Comparison of ENCODE assay signal across 12 cellular contexts in the genomic region with DNA sequence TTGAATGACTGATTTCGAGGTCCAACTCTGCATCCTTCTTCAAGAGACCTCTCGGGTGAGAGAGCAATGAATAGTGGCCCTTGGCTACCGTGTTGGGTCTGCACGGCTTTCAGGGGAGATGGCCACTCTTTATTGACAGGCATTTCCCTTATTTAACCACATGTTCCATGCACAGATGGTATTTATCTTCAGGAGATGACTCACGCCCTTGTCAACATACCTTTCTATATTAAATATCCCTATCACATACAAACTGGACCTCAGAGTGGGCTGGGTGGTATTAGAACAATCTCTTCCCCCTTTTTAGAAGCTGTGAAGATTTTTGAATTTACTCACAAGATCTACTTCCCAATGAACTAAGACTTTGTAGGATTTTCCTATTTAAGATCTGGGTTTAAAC.
DNase-seq lines count a peak whose midpoint lies in the region; ATAC-seq and TF ChIP-seq lines count a peak whose summit lies in the region.
"Had no signal": no experiment of that assay in that cellular context is flagged by ENCODE, and none has a peak within 500 bp of the region (broad histone marks: within the 10 kb centered on the region; RNA-seq: fewer than 3 reads in every experiment).

No MANE protein-coding gene starts in this region.

- H3K36me3 ChIP-seq in RWPE2 (ENCODE audit: low read depth) (no peaks in the 10 kb centered on the region), fibroblast of lung (ENCODE audit: control insufficient read depth, insufficient read depth, low read length) (no peaks in the 10 kb centered on the region), smooth muscle cell (ENCODE audit: low read depth) (no peaks in the 10 kb centered on the region)

- 55% methylated on average over 5 of the region's 5 CpGs for WGBS in smooth muscle cell (ENCODE audit: low lambda C conversion rate)

- H3K27me3 ChIP-seq in RWPE2 (ENCODE audit: insufficient read depth, poor library complexity, severe bottlenecking) (no peaks in the 10 kb centered on the region), fibroblast of lung (ENCODE audit: control insufficient read depth, insufficient read depth, low read length) (no peaks in the 10 kb centered on the region), smooth muscle cell (ENCODE audit: low read depth) (no peaks in the 10 kb centered on the region)
- H3K27me3 ChIP-seq: dorsolateral prefrontal cortex had no signal

- H3K79me2 ChIP-seq in fibroblast of lung (ENCODE audit: control insufficient read depth, insufficient read depth, low read length) = no peaks in the 10 kb centered on the region
- H3K79me2 ChIP-seq in smooth muscle cell (ENCODE audit: low read depth) = no peaks in the 10 kb centered on the region

- TF ChIP-seq CTCF in RWPE2 (IDR thresholded peaks at IDR 0.05; ENCODE audit: poor library complexity, severe bottlenecking) = no peak
- no peak for TF ChIP-seq CTCF in fibroblast of lung (conservative IDR thresholded peaks at IDR 0.05 in 1 of 2, IDR thresholded peaks at IDR 0.05 in 1 of 2; ENCODE audit: low read depth in 1 of 2, low read length in 2 of 2)
- TF ChIP-seq CTCF in smooth muscle cell (IDR thresholded peaks at IDR 0.05; ENCODE audit: borderline replicate concordance, insufficient read depth, poor library complexity, severe bottlenecking) = no peak

- H3K4me3 ChIP-seq in RWPE2 (ENCODE audit: severe bottlenecking) = no peak overlapping the region
- H3K4me3 ChIP-seq in fibroblast of lung (replicated peaks in 1 of 4; ENCODE audit: control extremely low read depth in 1 of 4, insufficient read depth in 1 of 4, low read depth in 3 of 4, low read length in 4 of 4) = no peak overlapping the region
- H3K4me3 ChIP-seq in smooth muscle cell = no peak overlapping the region
- H3K4me3 ChIP-seq: dorsolateral prefrontal cortex had no signal

- no peaks in the 10 kb centered on the region for H4K20me1 ChIP-seq in fibroblast of lung (ENCODE audit: control insufficient read depth, extremely low read depth, insufficient read depth, low read length)
- no peaks in the 10 kb centered on the region for H4K20me1 ChIP-seq in smooth muscle cell (ENCODE audit: low read depth)

- peak overlapping the region; percentile 87 for H3K27ac ChIP-seq in RWPE2 (ENCODE audit: poor library complexity, severe bottlenecking)
- H3K27ac ChIP-seq in fibroblast of lung (ENCODE audit: insufficient read depth, low read length) = no peak overlapping the region
- H3K27ac ChIP-seq in smooth muscle cell (ENCODE audit: low read depth) = peak overlapping the region; percentile 56
- H3K27ac ChIP-seq: dorsolateral prefrontal cortex had no signal

- H3K9me3 ChIP-seq in RWPE2 (ENCODE audit: severe bottlenecking) = no peaks in the 10 kb centered on the region
- H3K9me3 ChIP-seq in fibroblast of lung (ENCODE audit: control insufficient read depth, insufficient read depth, low read depth, low read length) = no peaks in the 10 kb centered on the region
- no peaks in the 10 kb centered on the region for H3K9me3 ChIP-seq in smooth muscle cell (replicated peaks; ENCODE audit: low read depth)

- H3K9ac ChIP-seq in fibroblast of lung (ENCODE audit: insufficient read depth, low read length) (no peak overlapping the region), smooth muscle cell (ENCODE audit: low read depth) (no peak overlapping the region)

- H3K4me1 ChIP-seq in RWPE2 (ENCODE audit: insufficient read depth, poor library complexity, severe bottlenecking) (peaks cover 41% of the 10 kb centered on the region), fibroblast of lung (ENCODE audit: control insufficient read depth, extremely low read depth, insufficient read depth, low read length) (peaks cover 42% of the 10 kb centered on the region), smooth muscle cell (ENCODE audit: low read depth) (peaks cover 34% of the 10 kb centered on the region)

- H3K4me2 ChIP-seq in fibroblast of lung (ENCODE audit: extremely low read depth, insufficient read depth, low read length) (no peak overlapping the region), smooth muscle cell (peak overlapping the region; percentile 61)

- H3F3A ChIP-seq in smooth muscle cell (ENCODE audit: low read depth) = peaks cover 34% of the 10 kb centered on the region

- H2AFZ ChIP-seq in fibroblast of lung (ENCODE audit: low read length) (no peak overlapping the region), smooth muscle cell (ENCODE audit: low read depth) (no peak overlapping the region)

- ATAC-seq in RWPE2 (ENCODE audit: low read depth) = peak; percentile 75
- ATAC-seq in HG03175 (IDR thresholded peaks at IDR 0.05; ENCODE audit: unreplicated experiment) = no peak
- ATAC-seq: natural killer cell had no signal

- peak; percentile 62 for DNase-seq in HT-29 (ENCODE audit: low spot score)
- no peak for DNase-seq in RWPE2 (ENCODE audit: low spot score)
- DNase-seq in fibroblast of lung (ENCODE audit: low read depth in 2 of 2) = peak; percentile 59 to 93
- no peak for DNase-seq in smooth muscle cell (lab: John Stamatoyannopoulos, UW; ENCODE audit: unreplicated experiment)
- DNase-seq in NCI-H1417 treated with DMSO at 0.1 percent for 48 hours (lab: John Stamatoyannopoulos, UW) = no peak
- no peak for DNase-seq in NCI-H2196 treated with DMSO at 0.1 percent for 48 hours (lab: John Stamatoyannopoulos, UW; ENCODE audit: unreplicated experiment)
- DNase-seq: activated CD4-positive, alpha-beta T cell treated with anti-CD3 and anti-CD28 coated beads, Interleukin-2, amount 10 ng/mL, durations not matched to agents 24 days and 14 days; activated naive CD4-positive, alpha-beta T cell; dorsolateral prefrontal cortex; natural killer cell; NCI-H1092 had no signal

Comparison
In these comparisons a context has a peak if more than half of its experiments do, and no peak if none do; other contexts are left out.
1. DNase-seq: peak in HT-29 (single experiment) and fibroblast of lung (2 of 2); none in RWPE2 (single experiment), smooth muscle cell (single experiment), NCI-H1417 treated with DMSO at 0.1 percent for 48 hours (single experiment) and NCI-H2196 treated with DMSO at 0.1 percent for 48 hours (single experiment).